ENCODE assay signal across 8 cellular contexts in genomic region chr12:104285740-104286537, GRCh38. TPM values are rescaled to one million over a fixed set of nuclear protein-coding genes. Genes with fewer than 3 reads are reported as not detected.
DNase-seq lines count a peak whose midpoint lies in the region; ATAC-seq and TF ChIP-seq lines count a peak whose summit lies in the region.

No MANE protein-coding gene starts in this region.

- peaks cover 51% of the 10 kb centered on the region for H3F3A ChIP-seq in GM23248 (ENCODE audit: insufficient read depth)

- H3K36me3 Mint-ChIP-seq in T-helper 17 cell (ENCODE audit: low read depth) = peaks cover 4% of the 10 kb centered on the region

- no peak overlapping the region for H2AFZ ChIP-seq in GM23248

- no peaks in the 10 kb centered on the region; the same call in 1 of the 2 replicates for H4K20me1 ChIP-seq in GM23248 (ENCODE audit: insufficient read depth)

- no peaks in the 10 kb centered on the region for H3K27me3 ChIP-seq in GM23248 (replicated peaks; ENCODE audit: insufficient read depth)
- no peaks in the 10 kb centered on the region for H3K27me3 ChIP-seq in HAP-1 (ENCODE audit: low read depth)

- no peak for TF ChIP-seq CTCF in 22Rv1 (IDR thresholded peaks at IDR 0.05)
- TF ChIP-seq CTCF in fibroblast of pulmonary artery (IDR thresholded peaks at IDR 0.05; ENCODE audit: low read length, missing control alignments) = no peak

- peak overlapping the region; percentile 96 for H3K27ac Mint-ChIP-seq in T-helper 17 cell

- 48 to 50% methylated on average over 3 of the region's 3 CpGs for WGBS in GM23248 (ENCODE audit: low coverage in 1 of 2, low lambda C conversion rate in 2 of 2, missing lambda C conversion rate in 2 of 2), 2 experiments

- H3K27ac ChIP-seq in 22Rv1 (peak overlapping the region; percentile 99), GM23248 (peak overlapping the region; percentile 99)

- peak overlapping the region; percentile 96 for H3K4me3 ChIP-seq in GM23248
- peak overlapping the region; percentile 61 for H3K4me3 ChIP-seq in fibroblast of pulmonary artery (replicated peaks; ENCODE audit: low read depth, low read length)
- peak overlapping the region; percentile 90 for H3K4me3 ChIP-seq in skeletal muscle cell (ENCODE audit: low read depth, low read length)
- no peak overlapping the region for H3K4me3 ChIP-seq in HAP-1

- peaks cover 10% of the 10 kb centered on the region for H3K27me3 Mint-ChIP-seq in T-helper 17 cell

- ATAC-seq in T-helper 17 cell (no peak), GM21360 (IDR thresholded peaks at IDR 0.05; ENCODE audit: unreplicated experiment) (no peak), GM21786 (IDR thresholded peaks at IDR 0.05; ENCODE audit: unreplicated experiment) (no peak)

- H3K4me1 ChIP-seq in GM23248 (ENCODE audit: insufficient read depth) (peaks cover 33% of the 10 kb centered on the region), HAP-1 (peaks cover 19% of the 10 kb centered on the region)

- peak overlapping the region; percentile 90 for H3K4me2 ChIP-seq in GM23248 (ENCODE audit: unreplicated experiment)

- no peaks in the 10 kb centered on the region for H3K9me3 ChIP-seq in GM23248 (ENCODE audit: low read depth)
- no peaks in the 10 kb centered on the region for H3K9me3 ChIP-seq in T-helper 17 cell (ENCODE audit: control insufficient read depth, low read length, poor library complexity, severe bottlenecking)
- H3K9me3 ChIP-seq in HAP-1 = no peaks in the 10 kb centered on the region

- peaks cover 41% of the 10 kb centered on the region for H3K79me2 ChIP-seq in GM23248 (ENCODE audit: insufficient read depth)

- peak overlapping the region; percentile 99 for H3K9ac ChIP-seq in GM23248

- peaks cover 5% of the 10 kb centered on the region for H3K36me3 ChIP-seq in GM23248 (ENCODE audit: low read depth)
- peaks cover 11% of the 10 kb centered on the region for H3K36me3 ChIP-seq in HAP-1 (replicated peaks)

- peaks cover 28% of the 10 kb centered on the region for H3K4me1 Mint-ChIP-seq in T-helper 17 cell

- in situ Hi-C loops in GM23248 (cut with MboI) (no loop called here), HAP-1 (cut with MboI; ENCODE audit: low sequenced_read_pairs) (no loop called here)

- no peak for DNase-seq in GM23248
- no peak for DNase-seq in T-helper 17 cell
- peak; percentile 32 for DNase-seq in fibroblast of pulmonary artery (ENCODE audit: low read depth)
- DNase-seq in skeletal muscle cell (ENCODE audit: low read depth) = no peak
- DNase-seq in HAP-1 (ENCODE audit: low spot score in 2 of 2) = no peak

- no peaks in the 10 kb centered on the region for H3K9me2 ChIP-seq in GM23248 (ENCODE audit: insufficient read depth)

- no peak overlapping the region for H3K4me3 Mint-ChIP-seq in T-helper 17 cell

RNA-seq across cellular contexts. Expression of gene EID3, which starts 17.6 kb away (rescaled TPM):
- 6.9 and 9.0 TPM in 2 replicates for total RNA-seq in GM23248 (2014; rRNA removed; shearing (Covaris generic))
- polyA plus RNA-seq in GM23248 (2016; fragmentation: Nextera tagmentation; extraction: Ambion mirVana) = 5.3 and 5.7 TPM in 2 replicates
- 10 to 100 TPM; 12.2 to 13.7 TPM for total RNA-seq in T-helper 17 cell
